Comparison of ENCODE assay signal across 25 cellular contexts in the genomic region with DNA sequence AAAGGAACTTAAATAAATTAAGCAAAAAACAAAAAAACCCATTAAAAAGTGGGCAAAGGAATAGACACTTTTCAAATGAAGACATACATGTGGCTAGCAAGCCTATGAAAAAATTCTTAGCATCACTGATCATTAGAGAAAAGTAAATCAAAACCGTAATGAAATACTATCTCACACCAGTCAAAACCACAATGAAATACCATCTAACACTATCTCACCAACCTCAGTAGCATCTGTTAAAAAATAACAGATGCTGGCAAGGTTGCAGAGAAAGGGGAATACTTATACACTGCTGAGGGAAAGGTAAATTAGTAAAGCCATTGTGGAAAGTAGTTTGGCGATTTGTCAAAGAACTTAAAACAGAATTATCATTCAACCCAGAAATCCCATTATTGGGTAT.
"Had no signal": no experiment of that assay in that cellular context is flagged by ENCODE, and none has a peak within 500 bp of the region (broad histone marks: within the 10 kb centered on the region; RNA-seq: fewer than 3 reads in every experiment).

No MANE protein-coding gene starts in this region.

- H2AFZ ChIP-seq: hepatocyte had no signal

- H3K4me3 ChIP-seq: colonic mucosa, esophagus squamous epithelium, gastrocnemius medialis, heart left ventricle, hepatocyte, left lung, lower lobe of right lung, mucosa of descending colon had no signal

- H3K27me3 ChIP-seq: colonic mucosa, esophagus squamous epithelium, gastrocnemius medialis, heart left ventricle, hepatocyte, left lung had no signal

- H3K4me1 ChIP-seq: colonic mucosa, esophagus squamous epithelium, gastrocnemius medialis, heart left ventricle, left lung, lower lobe of right lung had no signal

- H3K4me2 ChIP-seq: hepatocyte had no signal

- H3K9me3 ChIP-seq: colonic mucosa, esophagus squamous epithelium, gastrocnemius medialis had no signal

- H3K27ac ChIP-seq: colonic mucosa, epithelial cell of prostate, esophagus squamous epithelium, gastrocnemius medialis, heart left ventricle, hepatocyte, left lung, lower lobe of right lung had no signal

- ATAC-seq: effector memory CD8-positive, alpha-beta T cell; esophagus mucosa; gastrocnemius medialis; heart left ventricle; left cardiac atrium; left lung; left ventricle myocardium superior; lower lobe of right lung; mucosa of descending colon had no signal

- H3K79me2 ChIP-seq: hepatocyte had no signal

- H3K36me3 ChIP-seq: colonic mucosa, esophagus squamous epithelium, gastrocnemius medialis, heart left ventricle, left lung, lower lobe of right lung had no signal

- DNase-seq: colonic mucosa; cortex of kidney; effector CD8-positive, alpha-beta T cell; effector memory CD8-positive, alpha-beta T cell; endodermal cell; erythroblast; esophagus squamous epithelium; foreskin fibroblast; foreskin melanocyte; gastrocnemius medialis; heart left ventricle; hypothalamus; immature natural killer cell; islet precursor cell; kidney; kidney glomerular epithelial cell; left cardiac atrium; left lung; left ventricle myocardium superior; lower lobe of right lung; mesenchymal stem cell; mucosa of descending colon had no signal
